9 cellular contexts compared by ENCODE assay signal in genomic region chr20:34709044-34709835, GRCh38. TPM values are rescaled to one million over a fixed set of nuclear protein-coding genes. Genes with fewer than 3 reads are reported as not detected.
DNase-seq lines count a peak whose midpoint lies in the region; ATAC-seq, FAIRE-seq and TF ChIP-seq lines count a peak whose summit lies in the region.
"Had no signal": no experiment of that assay in that cellular context is flagged by ENCODE, and none has a peak within 500 bp of the region (broad histone marks: within the 10 kb centered on the region; RNA-seq: fewer than 3 reads in every experiment).

No MANE protein-coding gene starts in this region.

- H3K27me3 ChIP-seq in BLaER1 (peaks cover 10% of the 10 kb centered on the region), endothelial cell of umbilical vein (ENCODE audit: control insufficient read depth in 2 of 2, insufficient read depth in 2 of 2, low read length in 2 of 2) (no peaks in the 10 kb centered on the region)

- TF ChIP-seq POLR2A in GM19193 (IDR thresholded peaks at IDR 0.05; ENCODE audit: extremely low read depth, insufficient read depth, insufficient read length) (peak; percentile 15), endothelial cell of umbilical vein (IDR thresholded peaks at IDR 0.05; ENCODE audit: low read depth, low read length) (no peak)

- H3K4me3 ChIP-seq in BLaER1 (peak overlapping the region; percentile 77), endothelial cell of umbilical vein (replicated peaks in 1 of 3; ENCODE audit: insufficient read depth in 1 of 3, low read depth in 1 of 3, low read length in 3 of 3) (peak overlapping the region; percentile 46 to 69 (median 65)), mucosa of descending colon (peak overlapping the region; percentile 20)

- peak overlapping the region; percentile 78 for H2AFZ ChIP-seq in endothelial cell of umbilical vein (ENCODE audit: low read depth, low read length)

- H3K36me3 ChIP-seq in BLaER1 (peaks cover 30% of the 10 kb centered on the region), endothelial cell of umbilical vein (ENCODE audit: control insufficient read depth in 2 of 2, extremely low read depth in 1 of 2, insufficient read depth in 2 of 2, low read length in 2 of 2) (peaks cover 0 to 5% of the 10 kb centered on the region in 2 experiments), mucosa of descending colon (ENCODE audit: low read depth) (no peaks in the 10 kb centered on the region)

- ATAC-seq in HG03439 (IDR thresholded peaks at IDR 0.05; ENCODE audit: unreplicated experiment): peak; percentile 47
- ATAC-seq in mucosa of descending colon: peak; percentile 60

- FAIRE-seq in endothelial cell of umbilical vein (lab: Jason Lieb, UNC): peak; percentile 31
- FAIRE-seq: TTC549 had no signal

- H3K4me2 ChIP-seq in BLaER1: peak overlapping the region; percentile 97
- H3K4me2 ChIP-seq in endothelial cell of umbilical vein (ENCODE audit: insufficient read depth, low read length): peak overlapping the region; percentile 76

- CTCF ChIA-PET in endothelial cell of umbilical vein (lab: Charles Lee): interaction anchor here (0.6 to 4.1 kb wide), 14 partner anchors 9 to 397 kb away, joined by 3 to 31 read pairs (median 4); partner anchors contain the start of genes DYNLRB1 and MAP1LC3A

- H3K9ac ChIP-seq in BLaER1 (peak overlapping the region; percentile 78), endothelial cell of umbilical vein (replicated peaks; ENCODE audit: extremely low read depth, insufficient read depth, low read length) (peak overlapping the region; percentile 63)

- TF ChIP-seq CTCF in endothelial cell of umbilical vein (IDR thresholded peaks at IDR 0.05; ENCODE audit: extremely low read depth in 1 of 2, insufficient read depth in 1 of 2, low read depth in 1 of 2, low read length in 2 of 2) (no peak), mucosa of descending colon (IDR thresholded peaks at IDR 0.05) (no peak)

- no TSS peak for BruUV-seq in endothelial cell of umbilical vein (replicated peaks; lab: Mats Ljungman, UMichigan)

- DNase-seq in NCI-H774 (lab: John Stamatoyannopoulos, UW) (peak; percentile 84), endothelial cell of umbilical vein (ENCODE audit: low read depth, low spot score) (peak; percentile 79), mucosa of descending colon (peak; percentile 88 to 92 (median 89))
- DNase-seq in activated CD8-positive, alpha-beta memory T cell treated with anti-CD3 and anti-CD28 coated beads, Interleukin-2, amount 50 U/mL, for 48 hours: peak; percentile 94
- DNase-seq in stimulated activated CD8-positive, alpha-beta memory T cell treated with anti-CD3 and anti-CD28 coated beads, Interleukin-4, amount 100 ng/mL, for 24 hours (ENCODE audit: low read depth): peak; percentile 71

- dilution Hi-C loops in endothelial cell of umbilical vein (cut with MboI; ENCODE audit: extremely low pct_ligation_motif_present, low sequenced_read_pairs): no loop called here

- peaks cover 52% of the 10 kb centered on the region for H3K4me1 ChIP-seq in BLaER1
- peaks cover 35% of the 10 kb centered on the region for H3K4me1 ChIP-seq in endothelial cell of umbilical vein (ENCODE audit: control insufficient read depth, extremely low read depth, insufficient read depth, low read length)
- H3K4me1 ChIP-seq in mucosa of descending colon (ENCODE audit: low read depth): peaks cover 32% of the 10 kb centered on the region

- no peaks in the 10 kb centered on the region for H3K79me2 ChIP-seq in endothelial cell of umbilical vein (ENCODE audit: control insufficient read depth, insufficient read depth, low read length)

- H3K27ac ChIP-seq in BLaER1 (peak overlapping the region; percentile 85), endothelial cell of umbilical vein (ENCODE audit: insufficient read depth, low read depth, low read length) (peak overlapping the region; percentile 48)

- H4K20me1 ChIP-seq in BLaER1: peaks cover 37% of the 10 kb centered on the region
- no peaks in the 10 kb centered on the region for H4K20me1 ChIP-seq in endothelial cell of umbilical vein (replicated peaks; ENCODE audit: control insufficient read depth, extremely low read depth, insufficient read depth, low read length)

- H3K9me1 ChIP-seq in endothelial cell of umbilical vein (replicated peaks; ENCODE audit: control insufficient read depth, extremely low read depth, insufficient read depth, low read length): no peaks in the 10 kb centered on the region

- H3K9me3 ChIP-seq in BLaER1: no peaks in the 10 kb centered on the region
- H3K9me3 ChIP-seq in endothelial cell of umbilical vein (replicated peaks; ENCODE audit: control insufficient read depth, insufficient read depth, low read length): no peaks in the 10 kb centered on the region
- H3K9me3 ChIP-seq in mucosa of descending colon: no peaks in the 10 kb centered on the region

- intact Hi-C loops in endothelial cell of umbilical vein (cut with micrococcal nuclease) (loop anchor here (2.0 kb wide), 1 partner anchor 150 kb away; the partner anchor contains the start of gene MAP1LC3A), mucosa of descending colon (cut with DNase I, micrococcal nuclease) (loop anchor here in 1 of 2 donors (5.0 kb wide), 1 partner anchor 132 kb away; no protein-coding TSS in a partner anchor)

- POLR2A ChIA-PET in endothelial cell of umbilical vein (lab: Charles Lee): no interaction called here

TF ChIP-seq in endothelial cell of umbilical vein, 7 proteins besides CTCF, POLR2A, EP300 and RAD21:
- TF ChIP-seq POLR2AphosphoS5 (IDR thresholded peaks at IDR 0.05; ENCODE audit: insufficient read depth, low read depth, low read length): no peak
- no peak for TF ChIP-seq GATA2 (IDR thresholded peaks at IDR 0.05; ENCODE audit: insufficient read depth, insufficient read length, low read depth, low read length)
- TF ChIP-seq FOS (IDR thresholded peaks at IDR 0.05; ENCODE audit: borderline replicate concordance, insufficient read depth, low read length): no peak
- TF ChIP-seq MYC (IDR thresholded peaks at IDR 0.05; ENCODE audit: low read depth, low read length): no peak
- TF ChIP-seq JUN (IDR thresholded peaks at IDR 0.05; ENCODE audit: borderline replicate concordance, insufficient read depth, insufficient read length, low read depth): no peak

RNA-seq across cellular contexts. Expression of gene TP53INP2, which starts 5.1 kb away (rescaled TPM):
- total RNA-seq in endothelial cell of umbilical vein (30.5 and 36.4 TPM in 2 replicates), mucosa of descending colon (100 to 1,000 TPM in 2 of 3 donors, 10 to 100 TPM in 1; 65.9 to 155 (median 114) TPM)
- 14.5 and 18.3 TPM in 2 replicates for polyA plus RNA-seq in endothelial cell of umbilical vein
- 12.5 and 13.4 TPM in 2 replicates for polyA plus RNA-seq in endothelial cell of umbilical vein (2011; cell fraction: cytosol; rRNA removed)
- polyA plus RNA-seq in endothelial cell of umbilical vein (2011; cell fraction: nucleus; rRNA removed): 29.6 and 30.9 TPM in 2 replicates
- 25.5 and 33.0 TPM in 2 replicates for polyA plus RNA-seq in endothelial cell of umbilical vein (2012)
- polyA minus RNA-seq in endothelial cell of umbilical vein: 17.9 and 21.4 TPM in 2 replicates
- polyA minus RNA-seq in endothelial cell of umbilical vein (2011; cell fraction: cytosol; rRNA and poly(A)+ RNA removed): 1.6 TPM
- polyA minus RNA-seq in endothelial cell of umbilical vein (2011; cell fraction: nucleus; rRNA and poly(A)+ RNA removed): 11.5 and 14.0 TPM in 2 replicates

RNA-seq across cellular contexts. Expression of gene PIGU, which starts 32.3 kb away (rescaled TPM):
- total RNA-seq in endothelial cell of umbilical vein (20.3 and 23.3 TPM in 2 replicates), mucosa of descending colon (10 to 100 TPM; 14.4 to 26.3 (median 24.3) TPM)
- 81.8 and 82.2 TPM in 2 replicates for polyA plus RNA-seq in endothelial cell of umbilical vein
- polyA plus RNA-seq in endothelial cell of umbilical vein (2011; cell fraction: cytosol; rRNA removed): 41.0 and 44.8 TPM in 2 replicates
- 26.5 and 32.9 TPM in 2 replicates for polyA plus RNA-seq in endothelial cell of umbilical vein (2011; cell fraction: nucleus; rRNA removed)
- 23.4 and 24.9 TPM in 2 replicates for polyA plus RNA-seq in endothelial cell of umbilical vein (2012)
- 87.5 and 93.2 TPM in 2 replicates for polyA minus RNA-seq in endothelial cell of umbilical vein
- 30.0 TPM for polyA minus RNA-seq in endothelial cell of umbilical vein (2011; cell fraction: cytosol; rRNA and poly(A)+ RNA removed)
- 16.3 and 38.1 TPM in 2 replicates for polyA minus RNA-seq in endothelial cell of umbilical vein (2011; cell fraction: nucleus; rRNA and poly(A)+ RNA removed)

Comparison
In these comparisons a context has a peak if more than half of its experiments do, and no peak if none do; other contexts are left out.
1. Peak in every context shown above with its lines: DNase-seq, ATAC-seq, H3K4me3 ChIP-seq and H3K27ac ChIP-seq.
2. H3K4me3 ChIP-seq: peak in every context shown above with its lines; median percentile 77 in BLaER1; 65 in endothelial cell of umbilical vein; 20 in mucosa of descending colon.